ENCODE assay signal across 8 cellular contexts in the genomic region with DNA sequence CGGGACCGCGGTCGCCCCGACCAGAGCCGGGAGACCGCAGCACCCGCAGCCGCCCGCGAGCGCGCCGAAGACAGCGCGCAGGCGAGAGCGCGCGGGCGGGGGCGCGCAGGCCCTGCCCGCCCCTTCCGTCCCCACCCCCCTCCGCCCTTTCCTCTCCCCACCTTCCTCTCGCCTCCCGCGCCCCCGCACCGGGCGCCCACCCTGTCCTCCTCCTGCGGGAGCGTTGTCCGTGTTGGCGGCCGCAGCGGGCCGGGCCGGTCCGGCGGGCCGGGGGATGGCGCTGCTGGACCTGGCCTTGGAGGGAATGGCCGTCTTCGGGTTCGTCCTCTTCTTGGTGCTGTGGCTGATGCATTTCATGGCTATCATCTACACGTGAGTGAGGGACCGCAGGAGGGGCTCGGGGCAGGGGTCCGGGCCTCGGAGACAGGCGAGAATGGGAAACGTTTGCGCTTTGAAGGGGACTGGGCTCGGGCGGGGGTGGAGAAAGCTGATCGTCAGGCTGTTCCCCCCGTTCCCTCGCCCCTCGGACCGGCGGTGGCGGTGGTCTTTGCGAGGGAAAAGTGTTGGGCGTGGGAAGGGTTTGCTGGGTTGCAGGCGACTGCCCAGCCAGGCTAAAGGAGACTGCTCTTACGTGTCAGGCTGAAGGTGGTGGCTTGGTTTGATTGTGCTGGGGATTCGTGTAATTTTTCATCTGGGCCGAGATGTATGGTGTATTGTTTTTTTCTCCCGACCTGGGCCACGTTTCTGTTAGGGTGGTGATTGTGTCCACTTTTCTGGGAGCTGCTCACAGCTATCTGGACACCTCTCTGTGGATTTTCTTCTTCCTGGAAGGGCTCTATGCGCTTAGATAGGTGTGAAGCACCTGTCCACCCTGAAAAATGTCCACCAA. TPM values are rescaled to one million over a fixed set of nuclear protein-coding genes. Genes with fewer than 3 reads are reported as not detected.
A peak's percentile ranks its signal among the peaks of the same experiment; 100 is the strongest.
DNase-seq lines count a peak whose midpoint lies in the region; ATAC-seq and TF ChIP-seq lines count a peak whose summit lies in the region.

No MANE protein-coding gene starts in this region.

- DNase-seq in AG04449 (ENCODE audit: low read depth, low spot score) (no peak), NCI-H748 treated with DMSO at 0.1 percent for 48 hours (lab: John Stamatoyannopoulos, UW) (peak; percentile 64), germinal center (ENCODE audit: low spot score) (peak; percentile 82), omental fat pad (ENCODE audit: low spot score) (peak; percentile 41)
- peak; percentile 72 for DNase-seq in activated effector memory CD4-positive, alpha-beta T cell treated with anti-CD3 and anti-CD28 coated beads, Interleukin-2, amount 50 U/mL, for 16 hours
- DNase-seq in effector CD4-positive, alpha-beta T cell, result no peak

- POLR2A ChIA-PET in AG04449 (lab: Yijun Ruan, JAX), result interaction anchor here (0.6 to 2.7 kb wide), 15 partner anchors 12 to 177 kb away, joined by 3 to 12 read pairs (median 3); no protein-coding TSS in a partner anchor

- H3K4me3 ChIP-seq in AG04449 (ENCODE audit: low read depth, low read length), result peak overlapping the region; percentile 81

- no peak for TF ChIP-seq CTCF in AG04449 (IDR thresholded peaks at IDR 0.05; ENCODE audit: insufficient read depth, low read length, missing control alignments)
- TF ChIP-seq CTCF in omental fat pad (IDR thresholded peaks at IDR 0.05), result no peak

- CTCF ChIA-PET in AG04449 (lab: Yijun Ruan, JAX), result interaction anchor here (1.0 to 1.4 kb wide), 3 partner anchors 136 to 178 kb away, joined by 3 to 6 read pairs (median 3); no protein-coding TSS in a partner anchor

- peak; percentile 44 for ATAC-seq in GM18502 (IDR thresholded peaks at IDR 0.05; ENCODE audit: poor library complexity, unreplicated experiment)
- ATAC-seq in HG02885 (IDR thresholded peaks at IDR 0.05; ENCODE audit: poor library complexity, unreplicated experiment), result peak; percentile 46
- ATAC-seq in omental fat pad (ENCODE audit: low FRiP score), result peak; percentile 70

RNA-seq across cellular contexts. Expression of gene UGCG, which starts 0.6 kb away (rescaled TPM):
- 100 to 1,000 TPM in 1 of 4 donors, 10 to 100 TPM in 3; 25.0 to 203 (median 59.7) TPM for total RNA-seq in omental fat pad

Comparison
In these comparisons a context has a peak if more than half of its experiments do, and no peak if none do; other contexts are left out.
1. DNase-seq: peak in NCI-H748 treated with DMSO at 0.1 percent for 48 hours (single experiment), activated effector memory CD4-positive, alpha-beta T cell treated with anti-CD3 and anti-CD28 coated beads, Interleukin-2, amount 50 U/mL, for 16 hours (single experiment), germinal center (single experiment) and omental fat pad (single experiment); none in AG04449 (single experiment) and effector CD4-positive, alpha-beta T cell (single experiment).
2. Peak in every context shown above with its lines, with median percentiles within 50 percentile points of each other: ATAC-seq.